ENCODE assay signal across 8 cellular contexts in genomic region chr6:33700391-33701050, GRCh38. TPM values are rescaled to one million over a fixed set of nuclear protein-coding genes. Genes with fewer than 3 reads are reported as not detected.
DNase-seq lines count a peak whose midpoint lies in the region; ATAC-seq and TF ChIP-seq lines count a peak whose summit lies in the region.

No MANE protein-coding gene starts in this region.

- H3K27ac Mint-ChIP-seq in CD4-positive, CD25-positive, alpha-beta regulatory T cell, result peak overlapping the region in 2 of 3 donors; percentile 77 to 82

- H3K4me1 ChIP-seq in CD4-positive, CD25-positive, alpha-beta regulatory T cell (ENCODE audit: control insufficient read depth, insufficient read depth, low read length, poor library complexity, severe bottlenecking), result peaks cover 27% of the 10 kb centered on the region

- H3K27me3 ChIP-seq in CD4-positive, CD25-positive, alpha-beta regulatory T cell (ENCODE audit: control insufficient read depth, insufficient read depth, low read length), result no peaks in the 10 kb centered on the region

- no peaks in the 10 kb centered on the region for H3K27me3 Mint-ChIP-seq in CD4-positive, CD25-positive, alpha-beta regulatory T cell

- peak overlapping the region; percentile 15 for H3K27ac ChIP-seq in CD4-positive, CD25-positive, alpha-beta regulatory T cell (ENCODE audit: insufficient read depth, low read length, poor library complexity, severe bottlenecking)

- DNase-seq in CD4-positive, CD25-positive, alpha-beta regulatory T cell, result peak; percentile 51 to 85 (median 66)
- DNase-seq in NCI-H1436 treated with DMSO at 0.1 percent for 48 hours (lab: John Stamatoyannopoulos, UW) (peak; percentile 12), choroid plexus epithelial cell (ENCODE audit: low read depth) (peak; percentile 85), lung microvascular endothelial cell (ENCODE audit: low read depth in 2 of 2) (peak; percentile 56 to 86)
- DNase-seq in activated CD4-positive, CD25-positive, alpha-beta regulatory T cell treated with anti-CD3 and anti-CD28 coated beads, Interleukin-2, amount 50 U/mL, for 72 hours, result peak; percentile 55
- peak; percentile 61 for DNase-seq in stimulated activated CD8-positive, alpha-beta memory T cell treated with anti-CD3 and anti-CD28 coated beads, Interleukin-4, amount 100 ng/mL, for 24 hours (ENCODE audit: low read depth)

- peak overlapping the region in 1 of 4 donors; percentile 41 for H3K4me3 Mint-ChIP-seq in CD4-positive, CD25-positive, alpha-beta regulatory T cell

- H3K36me3 Mint-ChIP-seq in CD4-positive, CD25-positive, alpha-beta regulatory T cell, result peaks cover 14% of the 10 kb centered on the region

- ATAC-seq in CD4-positive, CD25-positive, alpha-beta regulatory T cell (ENCODE audit: low read depth in 2 of 2), result peak; percentile 59
- peak; percentile 61 for ATAC-seq in GM21447 (IDR thresholded peaks at IDR 0.05; ENCODE audit: unreplicated experiment)
- ATAC-seq in GM21381 (IDR thresholded peaks at IDR 0.05; ENCODE audit: unreplicated experiment), result no peak

- no peaks in the 10 kb centered on the region for H3K9me3 ChIP-seq in CD4-positive, CD25-positive, alpha-beta regulatory T cell (ENCODE audit: control insufficient read depth in 2 of 2, low read length in 2 of 2)

- H3K4me3 ChIP-seq in CD4-positive, CD25-positive, alpha-beta regulatory T cell (ENCODE audit: low read depth, low read length), result no peak overlapping the region
- H3K4me3 ChIP-seq in choroid plexus epithelial cell (ENCODE audit: low read depth, low read length), result no peak overlapping the region

- peak; percentile 92 for TF ChIP-seq CTCF in choroid plexus epithelial cell (conservative IDR thresholded peaks at IDR 0.05; ENCODE audit: low read depth, low read length)

- no peaks in the 10 kb centered on the region for H3K9me3 Mint-ChIP-seq in CD4-positive, CD25-positive, alpha-beta regulatory T cell

- H3K4me1 Mint-ChIP-seq in CD4-positive, CD25-positive, alpha-beta regulatory T cell, result peaks cover 21 to 35% (median 25%) of the 10 kb centered on the region in 4 donors

- H3K36me3 ChIP-seq in CD4-positive, CD25-positive, alpha-beta regulatory T cell (ENCODE audit: control insufficient read depth, insufficient read depth, low read length), result peaks cover 17% of the 10 kb centered on the region

RNA-seq across cellular contexts. Expression of gene UQCC2, which starts 11.0 kb away (rescaled TPM):
- total RNA-seq in CD4-positive, CD25-positive, alpha-beta regulatory T cell, result 14.9 TPM
- 10 to 100 TPM; 37.1 to 72.6 (median 51.2) TPM for polyA plus RNA-seq in CD4-positive, CD25-positive, alpha-beta regulatory T cell
- 18.8 and 20.0 TPM in 2 replicates for total RNA-seq in lung microvascular endothelial cell

RNA-seq across cellular contexts. Expression of gene IP6K3, which starts 46.2 kb away (rescaled TPM):
- total RNA-seq in CD4-positive, CD25-positive, alpha-beta regulatory T cell, result not detected
- not detected for polyA plus RNA-seq in CD4-positive, CD25-positive, alpha-beta regulatory T cell
- not detected in 2 replicates for total RNA-seq in lung microvascular endothelial cell

Comparison
In these comparisons a context has a peak if more than half of its experiments do, and no peak if none do; other contexts are left out.
1. DNase-seq: peak in every context shown above with its lines; median percentile 85 in choroid plexus epithelial cell; 71 in lung microvascular endothelial cell; 66 in CD4-positive, CD25-positive, alpha-beta regulatory T cell; 61 in stimulated activated CD8-positive, alpha-beta memory T cell treated with anti-CD3 and anti-CD28 coated beads, Interleukin-4, amount 100 ng/mL, for 24 hours; 55 in activated CD4-positive, CD25-positive, alpha-beta regulatory T cell treated with anti-CD3 and anti-CD28 coated beads, Interleukin-2, amount 50 U/mL, for 72 hours; 12 in NCI-H1436 treated with DMSO at 0.1 percent for 48 hours.